In genomic region chr5:158212915-158213314, GRCh38 we compare ENCODE assay signal across 1 cellular context.
TF ChIP-seq lines count a peak whose summit lies in the region.

No MANE protein-coding gene starts in this region.

TF ChIP-seq in K562, 482 proteins besides CTCF, POLR2A, EP300 and RAD21 (continued from another document):
- TF ChIP-seq ZNF140 (CRISPR knock-in tag; IDR thresholded peaks at IDR 0.05) (no peak), PKNOX1 (IDR thresholded peaks at IDR 0.05) (peak; percentile 32; the same call in 1 of the 2 replicates), ZNF3 (CRISPR knock-in tag; IDR thresholded peaks at IDR 0.05) (no peak), HIVEP1 (CRISPR knock-in tag; IDR thresholded peaks at IDR 0.05) (no peak), HBP1 (CRISPR knock-in tag; IDR thresholded peaks at IDR 0.05) (no peak), ERF (CRISPR knock-in tag; IDR thresholded peaks at IDR 0.05) (no peak), NFE2 (IDR thresholded peaks at IDR 0.05; ENCODE audit: low read depth) (no peak), IRF1 (CRISPR knock-in tag; IDR thresholded peaks at IDR 0.05; ENCODE audit: borderline replicate concordance) (no peak), PRMT5 (CRISPR knock-in tag; IDR thresholded peaks at IDR 0.05) (no peak), NFIC (IDR thresholded peaks at IDR 0.05) (no peak), TOE1 (IDR thresholded peaks at IDR 0.05; ENCODE audit: borderline replicate concordance) (peak; percentile 37; the same call in 1 of the 2 replicates), TOE1 (CRISPR knock-in tag; IDR thresholded peaks at IDR 0.05; ENCODE audit: borderline replicate concordance, low read depth) (no peak), YBX1 (IDR thresholded peaks at IDR 0.05) (no peak), SIX5 (IDR thresholded peaks at IDR 0.05; ENCODE audit: borderline replicate concordance in 1 of 2, insufficient read depth in 1 of 2, low read depth in 1 of 2, low read length in 2 of 2) (peak; percentile 42 to 45; a peak in 2 of 4 replicates), ZNF583 (CRISPR knock-in tag; IDR thresholded peaks at IDR 0.05) (no peak), LCOR (CRISPR knock-in tag; IDR thresholded peaks at IDR 0.05) (no peak), HNRNPLL (IDR thresholded peaks at IDR 0.05; ENCODE audit: low read depth, low read length, poor library complexity, severe bottlenecking) (no peak), RREB1 (CRISPR knock-in tag; IDR thresholded peaks at IDR 0.05) (no peak), NCOR1 (IDR thresholded peaks at IDR 0.05) (no peak), USF2 (CRISPR knock-in tag; IDR thresholded peaks at IDR 0.05) (peak; percentile 91), ZNF143 (CRISPR knock-in tag; IDR thresholded peaks at IDR 0.05) (peak; percentile 68), DDX20 (tag; IDR thresholded peaks at IDR 0.05; ENCODE audit: low read depth) (no peak), XRCC3 (IDR thresholded peaks at IDR 0.05) (no peak), USF1 (CRISPR knock-in tag; IDR thresholded peaks at IDR 0.05) (peak; percentile 70), NR4A1 (CRISPR knock-in tag; IDR thresholded peaks at IDR 0.05) (no peak), NR4A1 (tag; IDR thresholded peaks at IDR 0.05) (no peak), ARNT (IDR thresholded peaks at IDR 0.05) (no peak), NFIX (CRISPR knock-in tag; IDR thresholded peaks at IDR 0.05; ENCODE audit: low read depth) (no peak), HOMEZ (CRISPR knock-in tag; IDR thresholded peaks at IDR 0.05) (no peak), ZNF592 (IDR thresholded peaks at IDR 0.05) (no peak), ZNF75A (CRISPR knock-in tag; IDR thresholded peaks at IDR 0.05) (no peak), BHLHE40 (IDR thresholded peaks at IDR 0.05; ENCODE audit: low read length) (no peak), NR1H2 (CRISPR knock-in tag; IDR thresholded peaks at IDR 0.05) (no peak), ID3 (CRISPR knock-in tag; IDR thresholded peaks at IDR 0.05) (no peak), ID3 (tag; IDR thresholded peaks at IDR 0.05) (no peak), HCFC1 (IDR thresholded peaks at IDR 0.05; ENCODE audit: low read depth, low read length) (peak; percentile 80), GABPB2 (CRISPR knock-in tag; conservative IDR thresholded peaks at IDR 0.05) (no peak), CBFA2T2 (conservative IDR thresholded peaks at IDR 0.05) (peak; percentile 42), ZBTB9 (CRISPR knock-in tag; IDR thresholded peaks at IDR 0.05) (no peak), MED1 (CRISPR knock-in tag; IDR thresholded peaks at IDR 0.05; ENCODE audit: borderline replicate concordance) (no peak), CAMTA2 (CRISPR knock-in tag; conservative IDR thresholded peaks at IDR 0.05) (no peak), ETS2 (tag; IDR thresholded peaks at IDR 0.05; ENCODE audit: borderline replicate concordance, poor library complexity, severe bottlenecking) (no peak), PTTG1 (tag; IDR thresholded peaks at IDR 0.05; ENCODE audit: low read depth) (no peak), RAD51 (IDR thresholded peaks at IDR 0.05; ENCODE audit: borderline replicate concordance, low read depth) (peak; percentile 79), STAT5B (CRISPR knock-in tag; IDR thresholded peaks at IDR 0.05) (no peak), HNRNPL (IDR thresholded peaks at IDR 0.05; ENCODE audit: low read depth, low read length) (no peak)
